ENCODE assay signal across 1 cellular context in genomic region chr3:53223541-53223966, GRCh38.
TF ChIP-seq lines count a peak whose summit lies in the region.

No MANE protein-coding gene starts in this region.

TF ChIP-seq in GM12878, 131 proteins besides CTCF, POLR2A, EP300 and RAD21:
- TF ChIP-seq RELB (IDR thresholded peaks at IDR 0.05; ENCODE audit: low read depth) (no peak), ZNF687 (IDR thresholded peaks at IDR 0.05) (no peak), NR2C2 (IDR thresholded peaks at IDR 0.05; ENCODE audit: borderline replicate concordance, control insufficient read depth, insufficient read length, low read depth) (no peak), SPI1 (IDR thresholded peaks at IDR 0.05; ENCODE audit: borderline replicate concordance, insufficient read depth, low read depth, low read length) (no peak), SMAD5 (IDR thresholded peaks at IDR 0.05; ENCODE audit: low read depth) (no peak), REST (IDR thresholded peaks at IDR 0.05; ENCODE audit: low read depth, low read length) (no peak), JUND (IDR thresholded peaks at IDR 0.05; ENCODE audit: low read depth, low read length) (no peak), BCL11A (IDR thresholded peaks at IDR 0.05; ENCODE audit: low read depth, low read length) (no peak), TCF12 (IDR thresholded peaks at IDR 0.05; ENCODE audit: low read depth, low read length) (no peak), CEBPB (IDR thresholded peaks at IDR 0.05; ENCODE audit: borderline replicate concordance in 1 of 2, low read depth in 2 of 2, low read length in 2 of 2) (no peak), NFYA (IDR thresholded peaks at IDR 0.05; ENCODE audit: borderline replicate concordance, low read depth, low read length) (no peak), ZNF622 (IDR thresholded peaks at IDR 0.05) (no peak), E2F8 (IDR thresholded peaks at IDR 0.05; ENCODE audit: low read depth, partially characterized antibody) (no peak), BRCA1 (IDR thresholded peaks at IDR 0.05; ENCODE audit: low read depth, low read length) (no peak), MTA2 (IDR thresholded peaks at IDR 0.05; ENCODE audit: low read depth) (no peak), BCL3 (IDR thresholded peaks at IDR 0.05; ENCODE audit: borderline replicate concordance, insufficient read depth, low read depth, low read length, poor library complexity, severe bottlenecking) (no peak), USF2 (IDR thresholded peaks at IDR 0.05; ENCODE audit: borderline replicate concordance, low read depth, low read length) (no peak)
